6 cellular contexts compared by ENCODE assay signal in the genomic region with DNA sequence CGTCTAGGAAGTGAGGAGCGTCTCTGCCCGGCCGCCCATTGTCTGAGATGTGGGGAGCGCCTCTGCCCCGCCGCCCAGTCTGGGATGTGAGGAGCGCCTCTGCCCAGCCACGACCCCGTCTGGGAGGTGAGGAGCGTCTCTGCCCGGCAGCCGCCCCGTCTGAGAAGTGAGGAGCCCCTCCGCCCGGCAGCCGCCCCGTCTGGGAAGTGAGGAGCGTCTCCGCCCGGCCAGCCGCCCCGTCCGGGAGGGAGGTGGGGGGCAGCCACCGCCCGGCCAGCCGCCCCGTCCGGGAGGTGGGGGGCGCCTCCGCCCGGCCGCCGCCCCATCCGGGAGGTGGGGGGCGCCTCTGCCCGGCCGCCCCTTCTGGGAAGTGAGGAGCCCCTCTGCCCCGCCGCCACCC. TPM values are rescaled to one million over a fixed set of nuclear protein-coding genes. Genes with fewer than 3 reads are reported as not detected.
"Had no signal": no experiment of that assay in that cellular context is flagged by ENCODE, and none has a peak within 500 bp of the region (broad histone marks: within the 10 kb centered on the region; RNA-seq: fewer than 3 reads in every experiment).

No MANE protein-coding gene starts in this region.

RNA-seq across cellular contexts. Expression of a gene that starts 13.0 kb away (rescaled TPM):
- total RNA-seq: GM23338, H1, H4, H7, H9, HFFc6 had no signal
